ENCODE assay signal across 18 cellular contexts in genomic region chrX:7435822-7436221, GRCh38.
DNase-seq lines count a peak whose midpoint lies in the region; ATAC-seq and TF ChIP-seq lines count a peak whose summit lies in the region.
"Had no signal": no experiment of that assay in that cellular context is flagged by ENCODE, and none has a peak within 500 bp of the region (broad histone marks: within the 10 kb centered on the region; RNA-seq: fewer than 3 reads in every experiment).

No MANE protein-coding gene starts in this region.

- H3K27me3 Mint-ChIP-seq in HFFc6 (ENCODE audit: insufficient read depth) = no peaks in the 10 kb centered on the region
- H3K27me3 Mint-ChIP-seq: B cell; CD4-positive, alpha-beta T cell had no signal

- peaks cover 6% of the 10 kb centered on the region; the same call in 1 of the 2 replicates for H3K4me1 Mint-ChIP-seq in HFFc6 (ENCODE audit: low read depth)
- H3K4me1 Mint-ChIP-seq: B cell had no signal

- peak; percentile 8 for DNase-seq in EH (ENCODE audit: low read depth)
- DNase-seq in LHCN-M2 (ENCODE audit: low read depth) = peak; percentile 13
- DNase-seq in amniotic epithelial cell (ENCODE audit: low read depth) = peak; percentile 0
- peak; percentile 33 for DNase-seq in fibroblast of villous mesenchyme (ENCODE audit: low read depth)
- no peak for DNase-seq in stimulated activated CD4-positive, alpha-beta T cell treated with anti-CD3 and anti-CD28 coated beads, Interleukin-4, amount 100 ng/mL, for 4 hours
- DNase-seq in HFFc6 = no peak
- DNase-seq: CD4-positive, alpha-beta T cell; DMS79 treated with DMSO at 0.1 percent for 48 hours; GDM1; GOT3; MM.1S; NCI-H1436; NCI-H2029 treated with DMSO at 0.1 percent for 48 hours; NCI-H524 had no signal

- TF ChIP-seq CTCF in fibroblast of villous mesenchyme (IDR thresholded peaks at IDR 0.05; ENCODE audit: insufficient read depth, low read depth, low read length) (no peak), HFFc6 (IDR thresholded peaks at IDR 0.05) (no peak)

- no peaks in the 10 kb centered on the region for H3K9me3 Mint-ChIP-seq in HFFc6
- H3K9me3 Mint-ChIP-seq: CD4-positive, alpha-beta T cell had no signal

- no peaks in the 10 kb centered on the region for H3K36me3 Mint-ChIP-seq in HFFc6 (ENCODE audit: low read depth)

- no peak overlapping the region for H3K4me3 Mint-ChIP-seq in HFFc6
- H3K4me3 Mint-ChIP-seq: B cell; CD4-positive, alpha-beta T cell had no signal

- H3K4me3 ChIP-seq in fibroblast of villous mesenchyme (ENCODE audit: low read depth, low read length) = no peak overlapping the region

- ATAC-seq in GM19023 (IDR thresholded peaks at IDR 0.05; ENCODE audit: unreplicated experiment) (no peak), GM18868 (IDR thresholded peaks at IDR 0.05; ENCODE audit: unreplicated experiment) (no peak)
- ATAC-seq: PC-3 had no signal

- no peak overlapping the region for H3K27ac Mint-ChIP-seq in HFFc6
- H3K27ac Mint-ChIP-seq: B cell; CD4-positive, alpha-beta T cell had no signal

Comparison
In these comparisons a context has a peak if more than half of its experiments do, and no peak if none do; other contexts are left out.
1. DNase-seq: peak in EH (single experiment), LHCN-M2 (single experiment), amniotic epithelial cell (single experiment) and fibroblast of villous mesenchyme (single experiment); none in stimulated activated CD4-positive, alpha-beta T cell treated with anti-CD3 and anti-CD28 coated beads, Interleukin-4, amount 100 ng/mL, for 4 hours (0 of 2) and HFFc6 (single experiment).